Comparison of ENCODE assay signal across 25 cellular contexts in genomic region chr3:16463914-16464313, GRCh38. TPM values are rescaled to one million over a fixed set of nuclear protein-coding genes. Genes with fewer than 3 reads are reported as not detected.
DNase-seq lines count a peak whose midpoint lies in the region; ATAC-seq and TF ChIP-seq lines count a peak whose summit lies in the region.
"Had no signal": no experiment of that assay in that cellular context is flagged by ENCODE, and none has a peak within 500 bp of the region (broad histone marks: within the 10 kb centered on the region; RNA-seq: fewer than 3 reads in every experiment).

No MANE protein-coding gene starts in this region.

- peaks cover 100% of the 10 kb centered on the region for H3K79me2 ChIP-seq in DOHH2 (ENCODE audit: control insufficient read depth, low read length)

- no peaks in the 10 kb centered on the region for H3K27me3 Mint-ChIP-seq in activated naive CD4-positive, alpha-beta T cell treated with anti-CD3 and anti-CD28 coated beads, Interleukin-2, amount 50 U/mL, for 24 hours
- no peaks in the 10 kb centered on the region for H3K27me3 Mint-ChIP-seq in central memory CD8-positive, alpha-beta T cell

- H3K4me1 Mint-ChIP-seq in activated naive CD4-positive, alpha-beta T cell treated with anti-CD3 and anti-CD28 coated beads, Interleukin-2, amount 50 U/mL, for 24 hours: peaks cover 60% of the 10 kb centered on the region
- peaks cover 56% of the 10 kb centered on the region for H3K4me1 Mint-ChIP-seq in central memory CD8-positive, alpha-beta T cell
- H3K4me1 Mint-ChIP-seq in stimulated activated effector memory CD8-positive, alpha-beta T cell treated with anti-CD3 and anti-CD28 coated beads, Interleukin-12 subunit alpha, Interleukin-12 subunit beta, amount 100 ng/mL, for 72 hours: peaks cover 51% of the 10 kb centered on the region

- DNase-seq in activated naive CD4-positive, alpha-beta T cell treated with anti-CD3 and anti-CD28 coated beads, Interleukin-2, amount 50 U/mL, for 16 hours: no peak
- DNase-seq in central memory CD8-positive, alpha-beta T cell (ENCODE audit: low spot score in 2 of 2): no peak
- DNase-seq in stimulated activated effector memory CD8-positive, alpha-beta T cell treated with anti-CD3 and anti-CD28 coated beads, Interleukin-12 subunit alpha, Interleukin-12 subunit beta, amount 100 ng/mL, for 72 hours (ENCODE audit: low spot score in 2 of 2): no peak
- DNase-seq in foreskin keratinocyte: no peak
- DNase-seq in NCI-H1694 treated with DMSO at 0.1 percent for 48 hours (lab: John Stamatoyannopoulos, UW): no peak
- no peak for DNase-seq in NOMO-1 treated with dmso at 0.1 percent for 144 hours (lab: John Stamatoyannopoulos, UW; ENCODE audit: unreplicated experiment)
- DNase-seq: activated CD4-positive, alpha-beta T cell treated with anti-CD3 and anti-CD28 coated beads, Interleukin-2, amount 50 U/mL, for 1 hour; activated CD8-positive, alpha-beta memory T cell treated with anti-CD3 and anti-CD28 coated beads, Interleukin-2, amount 50 U/mL, for 48 hours; activated effector memory CD4-positive, alpha-beta T cell treated with Interleukin-2 at 50 U/mL for 16 hours; central memory CD4-positive, alpha-beta T cell; dorsolateral prefrontal cortex; GOT3; hippocampal formation; lower lobe of right lung; NCI-H1105; NCI-H2029 treated with DMSO at 0.1 percent for 48 hours; NCI-H345; PC-9; psoas muscle; small intestine; stimulated activated CD4-positive, alpha-beta T cell treated with anti-CD3 and anti-CD28 coated beads, Interleukin-2, amount 100 ng/mL, for 48 hours; T-helper 1 cell had no signal

- H3K9me3 Mint-ChIP-seq in activated naive CD4-positive, alpha-beta T cell treated with anti-CD3 and anti-CD28 coated beads, Interleukin-2, amount 50 U/mL, for 24 hours: no peaks in the 10 kb centered on the region
- H3K9me3 Mint-ChIP-seq in central memory CD8-positive, alpha-beta T cell: no peaks in the 10 kb centered on the region
- no peaks in the 10 kb centered on the region for H3K9me3 Mint-ChIP-seq in stimulated activated effector memory CD8-positive, alpha-beta T cell treated with anti-CD3 and anti-CD28 coated beads, Interleukin-12 subunit alpha, Interleukin-12 subunit beta, amount 100 ng/mL, for 72 hours

- H3K27me3 ChIP-seq in DOHH2 (ENCODE audit: control insufficient read depth, low read length): no peaks in the 10 kb centered on the region
- H3K27me3 ChIP-seq in foreskin keratinocyte: no peaks in the 10 kb centered on the region
- H3K27me3 ChIP-seq: dorsolateral prefrontal cortex had no signal

- no peak overlapping the region for H3K4me3 Mint-ChIP-seq in activated naive CD4-positive, alpha-beta T cell treated with anti-CD3 and anti-CD28 coated beads, Interleukin-2, amount 50 U/mL, for 24 hours
- no peak overlapping the region for H3K4me3 Mint-ChIP-seq in central memory CD8-positive, alpha-beta T cell
- H3K4me3 Mint-ChIP-seq in stimulated activated effector memory CD8-positive, alpha-beta T cell treated with anti-CD3 and anti-CD28 coated beads, Interleukin-12 subunit alpha, Interleukin-12 subunit beta, amount 100 ng/mL, for 72 hours: no peak overlapping the region

- no peak for TF ChIP-seq CTCF in DOHH2 (IDR thresholded peaks at IDR 0.05; ENCODE audit: low read depth, low read length, poor library complexity, severe bottlenecking)
- no peak for TF ChIP-seq CTCF in foreskin keratinocyte (conservative IDR thresholded peaks at IDR 0.05)

- H3F3A ChIP-seq in DOHH2 (ENCODE audit: control insufficient read depth, insufficient read depth): peaks cover 46% of the 10 kb centered on the region

- H3K4me1 ChIP-seq in DOHH2 (ENCODE audit: control insufficient read depth, low read length) (peaks cover 98% of the 10 kb centered on the region), foreskin keratinocyte (no peaks in the 10 kb centered on the region)
- H3K4me1 ChIP-seq: A549 had no signal

- peak overlapping the region; percentile 51 for H3K27ac ChIP-seq in DOHH2 (ENCODE audit: low read depth, low read length)
- no peak overlapping the region for H3K27ac ChIP-seq in foreskin keratinocyte
- H3K27ac ChIP-seq: A549, dorsolateral prefrontal cortex, lower lobe of right lung, PC-9, psoas muscle had no signal

- H3K27ac Mint-ChIP-seq in activated naive CD4-positive, alpha-beta T cell treated with anti-CD3 and anti-CD28 coated beads, Interleukin-2, amount 50 U/mL, for 24 hours: peak overlapping the region; percentile 32
- H3K27ac Mint-ChIP-seq in central memory CD8-positive, alpha-beta T cell (ENCODE audit: low read depth): peak overlapping the region; percentile 65
- H3K27ac Mint-ChIP-seq in stimulated activated effector memory CD8-positive, alpha-beta T cell treated with anti-CD3 and anti-CD28 coated beads, Interleukin-12 subunit alpha, Interleukin-12 subunit beta, amount 100 ng/mL, for 72 hours: peak overlapping the region; percentile 32

- no peaks in the 10 kb centered on the region for H3K9me2 ChIP-seq in DOHH2 (replicated peaks; ENCODE audit: control insufficient read depth, low read length)

- H3K36me3 ChIP-seq in DOHH2 (ENCODE audit: control insufficient read depth, low read length): peaks cover 92% of the 10 kb centered on the region
- H3K36me3 ChIP-seq: lower lobe of right lung had no signal

- peak overlapping the region; percentile 51 for H3K4me2 ChIP-seq in DOHH2 (ENCODE audit: low read length)
- H3K4me2 ChIP-seq: A549, PC-9 had no signal

- peak overlapping the region; percentile 34; the same call in 1 of the 2 replicates for H3K4me3 ChIP-seq in DOHH2 (ENCODE audit: low read length)
- H3K4me3 ChIP-seq: A549, dorsolateral prefrontal cortex, lower lobe of right lung, PC-9, psoas muscle had no signal

- no peak for ATAC-seq in central memory CD8-positive, alpha-beta T cell (replicated peaks; ENCODE audit: extremely low read depth, poor library complexity, severe bottlenecking)
- no peak for ATAC-seq in stimulated activated effector memory CD8-positive, alpha-beta T cell treated with anti-CD3 and anti-CD28 coated beads, Interleukin-12 subunit alpha, Interleukin-12 subunit beta, amount 100 ng/mL, for 72 hours
- no peak for ATAC-seq in foreskin keratinocyte
- ATAC-seq: A549, lower lobe of right lung, psoas muscle had no signal

- no peaks in the 10 kb centered on the region for H3K9me3 ChIP-seq in DOHH2 (ENCODE audit: control insufficient read depth, insufficient read depth, low read length)
- H3K9me3 ChIP-seq: A549, lower lobe of right lung, psoas muscle had no signal

- H4K20me1 ChIP-seq in DOHH2 (ENCODE audit: control insufficient read depth, insufficient read depth, low read depth, low read length): peaks cover 6% of the 10 kb centered on the region

- peaks cover 12% of the 10 kb centered on the region for H3K36me3 Mint-ChIP-seq in activated naive CD4-positive, alpha-beta T cell treated with anti-CD3 and anti-CD28 coated beads, Interleukin-2, amount 50 U/mL, for 24 hours
- H3K36me3 Mint-ChIP-seq in central memory CD8-positive, alpha-beta T cell (ENCODE audit: insufficient read depth): peaks cover 16% of the 10 kb centered on the region
- H3K36me3 Mint-ChIP-seq in stimulated activated effector memory CD8-positive, alpha-beta T cell treated with anti-CD3 and anti-CD28 coated beads, Interleukin-12 subunit alpha, Interleukin-12 subunit beta, amount 100 ng/mL, for 72 hours: peaks cover 51% of the 10 kb centered on the region

RNA-seq across cellular contexts. Expression of gene RFTN1, which starts 49.6 kb away (rescaled TPM):
- total RNA-seq in foreskin keratinocyte: 29.3 and 33.9 TPM in 2 replicates
- 18.5 and 19.9 TPM in 2 replicates for polyA plus RNA-seq in foreskin keratinocyte
